In the genomic region with DNA sequence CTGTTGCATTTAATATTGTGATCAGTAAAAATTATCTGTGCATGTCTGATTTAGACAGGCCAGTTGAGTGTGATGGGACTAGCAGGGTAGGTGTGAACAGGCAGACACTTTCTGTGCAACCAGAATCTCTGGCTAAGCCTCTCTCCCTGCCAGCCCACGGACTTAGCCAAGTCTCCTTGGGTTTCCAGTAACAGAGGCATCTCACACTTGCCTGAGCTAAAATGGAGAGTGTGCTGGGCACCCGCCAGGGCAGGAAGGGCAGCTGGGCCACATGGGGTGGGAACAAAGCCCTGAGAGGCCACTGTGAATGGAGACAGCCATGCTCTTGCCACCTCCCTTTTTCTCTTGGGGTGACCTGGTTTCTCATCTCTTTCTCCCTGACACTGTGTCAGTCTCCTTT, we compare ENCODE assay signal across 21 cellular contexts.
"Had no signal": no experiment of that assay in that cellular context is flagged by ENCODE, and none has a peak within 500 bp of the region (broad histone marks: within the 10 kb centered on the region; RNA-seq: fewer than 3 reads in every experiment).

No MANE protein-coding gene starts in this region.

- H3K36me3 ChIP-seq: cardiac muscle cell, prostate gland, right lobe of liver, suprapubic skin had no signal

- H3K9me3 ChIP-seq: prostate gland, right lobe of liver, suprapubic skin had no signal

- H3K4me1 ChIP-seq: prostate gland, right lobe of liver, suprapubic skin had no signal

- H3K27me3 ChIP-seq: cardiac muscle cell, right lobe of liver, suprapubic skin had no signal

- DNase-seq: activated B cell treated with CpG ODN at 0.5 μM for 24 hours; activated CD4-positive, alpha-beta memory T cell treated with anti-CD3 and anti-CD28 coated beads for 36 hours; activated CD4-positive, alpha-beta T cell treated with anti-CD3 and anti-CD28 coated beads for 4 hours; activated CD8-positive, alpha-beta memory T cell treated with anti-CD3 and anti-CD28 coated beads, Interleukin-2, amount 10 ng/mL, durations not matched to agents 7 days and 5 days; activated naive CD4-positive, alpha-beta T cell; activated naive CD8-positive, alpha-beta T cell treated with anti-CD3 and anti-CD28 coated beads for 36 hours; amniotic stem cell; foreskin fibroblast; hippocampal formation; islet precursor cell; right lobe of liver; small intestine; stimulated activated CD4-positive, alpha-beta T cell treated with anti-CD3 and anti-CD28 coated beads, Interleukin-15, amount 100 ng/mL, for 24 hours; stimulated activated CD4-positive, alpha-beta T cell treated with anti-CD3 and anti-CD28 coated beads, Interleukin-2, amount 100 ng/mL, for 48 hours; stimulated activated naive CD8-positive, alpha-beta T cell treated with anti-CD3 and anti-CD28 coated beads, Interleukin-15, amount 100 ng/mL, for 72 hours; T-cell; trophoblast cell had no signal

- H3K4me3 ChIP-seq: cardiac muscle cell, lung, prostate gland, right lobe of liver, suprapubic skin had no signal

- H3K27ac ChIP-seq: cardiac muscle cell, prostate gland, right lobe of liver, suprapubic skin had no signal

- ATAC-seq: activated CD8-positive, alpha-beta memory T cell treated with anti-CD3 and anti-CD28 coated beads, Interleukin-2, amount 10 ng/mL, durations not matched to agents 7 days and 5 days; right lobe of liver; stimulated activated naive CD8-positive, alpha-beta T cell treated with anti-CD3 and anti-CD28 coated beads, Interleukin-15, amount 100 ng/mL, for 72 hours; T-cell had no signal
